ENCODE assay signal across 11 cellular contexts in the genomic region with DNA sequence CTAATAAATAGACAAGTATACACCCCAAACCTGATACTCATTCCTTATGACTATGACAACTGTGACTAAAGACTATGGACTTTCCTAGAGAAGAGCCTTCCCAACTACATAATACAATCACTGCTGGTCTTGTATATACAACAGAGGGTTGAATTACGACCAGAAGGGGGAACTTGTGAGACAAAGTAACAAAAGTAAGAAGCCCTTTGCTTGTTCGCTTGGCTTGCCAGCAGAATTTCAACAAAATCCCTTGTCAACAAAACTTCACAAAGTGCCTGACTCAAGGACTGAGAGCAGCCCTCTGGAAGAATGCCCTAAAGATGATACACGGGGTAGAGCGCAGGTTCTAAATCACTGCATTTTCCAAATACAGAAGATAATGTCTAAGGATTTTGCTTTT.
A peak's percentile ranks its signal among the peaks of the same experiment; 100 is the strongest.
DNase-seq lines count a peak whose midpoint lies in the region; TF ChIP-seq lines count a peak whose summit lies in the region.
"Had no signal": no experiment of that assay in that cellular context is flagged by ENCODE, and none has a peak within 500 bp of the region (broad histone marks: within the 10 kb centered on the region; RNA-seq: fewer than 3 reads in every experiment).

No MANE protein-coding gene starts in this region.

- no peaks in the 10 kb centered on the region for H3K79me2 ChIP-seq in DOHH2 (ENCODE audit: control insufficient read depth, low read length)
- no peaks in the 10 kb centered on the region for H3K79me2 ChIP-seq in Loucy (ENCODE audit: insufficient read depth, low read length)
- H3K79me2 ChIP-seq in mammary epithelial cell (ENCODE audit: insufficient read depth, low read length): no peaks in the 10 kb centered on the region

- 91% methylated on average over 4 of the region's 4 CpGs for WGBS in mammary epithelial cell (ENCODE audit: low coverage, missing lambda C conversion rate)

- peaks cover 18% of the 10 kb centered on the region for H3K4me1 Mint-ChIP-seq in nephron progenitor cell
- H3K4me1 Mint-ChIP-seq: naive thymus-derived CD4-positive, alpha-beta T cell had no signal

- H3K4me1 ChIP-seq in DOHH2 (ENCODE audit: control insufficient read depth, low read length) (peaks cover 37% of the 10 kb centered on the region), Loucy (ENCODE audit: insufficient read depth, low read length, poor library complexity, severe bottlenecking) (peaks cover 36% of the 10 kb centered on the region), mammary epithelial cell (ENCODE audit: insufficient read depth, low read length) (no peaks in the 10 kb centered on the region)
- H3K4me1 ChIP-seq: gastrocnemius medialis had no signal

- H2AFZ ChIP-seq in Loucy (ENCODE audit: low read length) (no peak overlapping the region), mammary epithelial cell (ENCODE audit: low read depth, low read length) (no peak overlapping the region)

- peaks cover 13% of the 10 kb centered on the region for H3K36me3 Mint-ChIP-seq in nephron progenitor cell (ENCODE audit: low read depth)
- H3K36me3 Mint-ChIP-seq: naive thymus-derived CD4-positive, alpha-beta T cell had no signal

- intact Hi-C loops in mammary epithelial cell (cut with micrococcal nuclease) (no loop called here), posterior vena cava (cut with DNase I) (no loop called here)

- H3K9ac ChIP-seq in Loucy (ENCODE audit: low read depth, low read length, poor library complexity, severe bottlenecking) (no peak overlapping the region), mammary epithelial cell (ENCODE audit: insufficient read depth, low read length) (no peak overlapping the region)

- DNase-seq in mammary epithelial cell (peak; percentile 21), nephron progenitor cell (no peak), GM19238 (ENCODE audit: insufficient read length, low spot score) (no peak), posterior vena cava (ENCODE audit: low spot score) (no peak)
- DNase-seq in activated CD4-positive, alpha-beta T cell treated with anti-CD3 and anti-CD28 coated beads, Interleukin-2, amount 50 U/mL, for 4 hours: no peak
- no peak for DNase-seq in stimulated activated CD4-positive, alpha-beta T cell treated with anti-CD3 and anti-CD28 coated beads, Interleukin-4, amount 100 ng/mL, for 24 hours
- DNase-seq: gastrocnemius medialis; H7; naive thymus-derived CD4-positive, alpha-beta T cell had no signal

- peak; percentile 30 for TF ChIP-seq CTCF in DOHH2 (IDR thresholded peaks at IDR 0.05; ENCODE audit: low read depth, low read length, poor library complexity, severe bottlenecking)
- peak; percentile 46 for TF ChIP-seq CTCF in Loucy (conservative IDR thresholded peaks at IDR 0.05; ENCODE audit: low read length)
- TF ChIP-seq CTCF in mammary epithelial cell (conservative IDR thresholded peaks at IDR 0.05 in 1 of 2, IDR thresholded peaks at IDR 0.05 in 1 of 2; ENCODE audit: extremely low read depth in 1 of 2, insufficient read depth in 1 of 2, low read depth in 1 of 2, low read length in 2 of 2): no peak
- TF ChIP-seq CTCF in nephron progenitor cell (IDR thresholded peaks at IDR 0.05): no peak

- H3K9me2 ChIP-seq in DOHH2 (replicated peaks; ENCODE audit: control insufficient read depth, low read length): no peaks in the 10 kb centered on the region
- H3K9me2 ChIP-seq in Loucy (replicated peaks; ENCODE audit: low read depth, low read length): no peaks in the 10 kb centered on the region

- CTCF ChIA-PET in mammary epithelial cell (lab: Charles Lee; ENCODE audit: low non-redundant PET): no interaction called here

- no TSS peak for BruUV-seq in mammary epithelial cell (replicated peaks; lab: Mats Ljungman, UMichigan)

- no peak overlapping the region for H3K4me2 ChIP-seq in DOHH2 (ENCODE audit: low read length)
- H3K4me2 ChIP-seq in Loucy (ENCODE audit: low read depth, low read length, poor library complexity, severe bottlenecking): no peak overlapping the region
- H3K4me2 ChIP-seq in mammary epithelial cell (ENCODE audit: insufficient read depth, low read depth, low read length): no peak overlapping the region

- no peaks in the 10 kb centered on the region for H3K27me3 Mint-ChIP-seq in nephron progenitor cell (ENCODE audit: low read depth, poor library complexity)

- H3K27ac Mint-ChIP-seq in nephron progenitor cell: peak overlapping the region; percentile 40
- H3K27ac Mint-ChIP-seq: naive thymus-derived CD4-positive, alpha-beta T cell had no signal

- in situ Hi-C loops in mammary epithelial cell (cut with MboI; ENCODE audit: low sequenced_read_pairs in 2 of 2): no loop called here

- dilution Hi-C loops in mammary epithelial cell (cut with HindIII; ENCODE audit: low sequenced_read_pairs): no loop called here

- no peaks in the 10 kb centered on the region for H3F3A ChIP-seq in DOHH2 (ENCODE audit: control insufficient read depth, insufficient read depth)
- no peaks in the 10 kb centered on the region for H3F3A ChIP-seq in Loucy (ENCODE audit: low read depth)

- no peak overlapping the region for H3K4me3 Mint-ChIP-seq in nephron progenitor cell
- H3K4me3 Mint-ChIP-seq: naive thymus-derived CD4-positive, alpha-beta T cell had no signal

- H3K36me3 ChIP-seq in DOHH2 (ENCODE audit: control insufficient read depth, low read length): no peaks in the 10 kb centered on the region
- no peaks in the 10 kb centered on the region for H3K36me3 ChIP-seq in Loucy (ENCODE audit: insufficient read depth, low read length)
- H3K36me3 ChIP-seq in mammary epithelial cell (ENCODE audit: insufficient read depth, low read length): no peaks in the 10 kb centered on the region
- H3K36me3 ChIP-seq: gastrocnemius medialis had no signal

- H3K9me3 ChIP-seq in DOHH2 (ENCODE audit: control insufficient read depth, insufficient read depth, low read length) (no peaks in the 10 kb centered on the region), Loucy (ENCODE audit: insufficient read depth, low read depth, low read length) (no peaks in the 10 kb centered on the region), mammary epithelial cell (replicated peaks; ENCODE audit: insufficient read depth, low read length) (no peaks in the 10 kb centered on the region)
- H3K9me3 ChIP-seq: gastrocnemius medialis had no signal

- H3K9me3 Mint-ChIP-seq in nephron progenitor cell: peaks cover 4% of the 10 kb centered on the region

- no peak overlapping the region for H3K27ac ChIP-seq in DOHH2 (ENCODE audit: low read depth, low read length)
- no peak overlapping the region for H3K27ac ChIP-seq in mammary epithelial cell (ENCODE audit: insufficient read depth, low read depth, low read length)
- H3K27ac ChIP-seq: gastrocnemius medialis had no signal

- H3K4me3 ChIP-seq in DOHH2 (ENCODE audit: low read length): no peak overlapping the region
- H3K4me3 ChIP-seq in Loucy (ENCODE audit: low read length, poor library complexity, severe bottlenecking): no peak overlapping the region
- H3K4me3 ChIP-seq in mammary epithelial cell (replicated peaks in 1 of 3; ENCODE audit: insufficient read depth in 1 of 3, low read depth in 2 of 3, low read length in 3 of 3): no peak overlapping the region
- H3K4me3 ChIP-seq: gastrocnemius medialis had no signal

- no peaks in the 10 kb centered on the region for H3K27me3 ChIP-seq in DOHH2 (ENCODE audit: control insufficient read depth, low read length)
- H3K27me3 ChIP-seq in Loucy (ENCODE audit: insufficient read depth, low read length, poor library complexity, severe bottlenecking): no peaks in the 10 kb centered on the region
- no peaks in the 10 kb centered on the region for H3K27me3 ChIP-seq in mammary epithelial cell (ENCODE audit: insufficient read depth, low read length)
- H3K27me3 ChIP-seq: gastrocnemius medialis had no signal

- no peaks in the 10 kb centered on the region for H4K20me1 ChIP-seq in DOHH2 (ENCODE audit: control insufficient read depth, insufficient read depth, low read depth, low read length)
- no peaks in the 10 kb centered on the region for H4K20me1 ChIP-seq in Loucy (ENCODE audit: insufficient read depth, low read length, poor library complexity, severe bottlenecking)
- H4K20me1 ChIP-seq in mammary epithelial cell (ENCODE audit: insufficient read depth, low read length): no peaks in the 10 kb centered on the region

Comparison
In these comparisons a context has a peak if more than half of its experiments do, and no peak if none do; other contexts are left out.
1. CTCF ChIP-seq: peak in DOHH2 (single experiment) and Loucy (single experiment); none in mammary epithelial cell (0 of 2) and nephron progenitor cell (single experiment).